In the genomic region with DNA sequence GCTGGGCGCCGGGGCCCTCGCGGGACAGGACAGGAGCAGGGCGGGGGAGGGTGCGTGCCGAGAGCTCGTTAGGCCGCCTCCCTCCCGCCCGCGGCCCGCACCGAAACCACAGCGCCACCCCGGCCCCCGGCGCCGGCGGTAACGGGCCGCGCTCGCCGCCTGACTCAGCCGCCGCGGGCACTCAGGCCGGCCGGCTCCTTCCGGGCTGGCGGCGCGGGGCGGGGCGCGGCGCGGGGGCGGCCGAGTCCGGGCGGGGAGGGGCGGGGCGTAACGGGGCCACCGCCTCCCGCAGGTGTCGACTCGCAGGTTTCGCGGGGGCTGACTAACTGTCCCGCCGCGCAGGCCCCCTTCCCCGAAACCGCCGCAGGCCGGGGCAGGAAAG, we compare ENCODE assay signal across 1 cellular context.
TF ChIP-seq lines count a peak whose summit lies in the region.

A gene with protein sequence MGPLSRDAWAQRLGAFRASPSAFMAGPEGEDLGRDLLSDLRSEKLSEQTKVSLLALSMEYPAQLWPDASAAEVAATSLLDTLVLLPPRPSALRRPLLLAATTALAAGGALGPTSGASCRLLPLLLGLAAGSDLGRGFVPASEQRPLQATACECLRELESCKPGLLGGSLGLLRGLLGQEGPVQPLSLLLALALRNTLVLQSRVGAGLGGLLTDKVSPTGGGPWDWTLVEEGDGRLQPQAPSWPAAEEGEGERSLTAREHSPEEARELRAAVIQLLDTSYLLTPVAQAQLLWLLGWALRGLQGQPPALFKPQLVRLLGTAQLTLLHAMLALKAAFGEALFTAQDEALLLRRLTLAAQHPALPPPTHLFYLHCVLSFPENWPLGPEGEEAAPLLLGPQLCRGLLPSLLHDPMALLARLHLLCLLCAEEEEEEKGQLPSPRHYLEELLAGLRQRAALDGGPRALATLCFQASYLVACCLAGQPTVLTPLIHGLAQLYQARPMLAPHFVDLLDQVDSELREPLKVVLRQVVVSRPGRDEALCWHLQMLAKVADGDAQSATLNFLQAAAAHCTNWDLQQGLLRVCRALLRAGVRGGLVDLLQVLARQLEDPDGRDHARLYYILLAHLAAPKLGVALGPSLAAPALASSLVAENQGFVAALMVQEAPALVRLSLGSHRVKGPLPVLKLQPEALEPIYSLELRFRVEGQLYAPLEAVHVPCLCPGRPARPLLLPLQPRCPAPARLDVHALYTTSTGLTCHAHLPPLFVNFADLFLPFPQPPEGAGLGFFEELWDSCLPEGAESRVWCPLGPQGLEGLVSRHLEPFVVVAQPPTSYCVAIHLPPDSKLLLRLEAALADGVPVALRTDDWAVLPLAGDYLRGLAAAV (minus strand): TSS at position 207 of the 382 bp plus-strand sequence. CDS start 385 bp downstream, outside the sequence.

TF ChIP-seq in SK-N-SH, 30 proteins besides CTCF, POLR2A, EP300 and RAD21 (continued from another document):
- TF ChIP-seq, protein P1, sequence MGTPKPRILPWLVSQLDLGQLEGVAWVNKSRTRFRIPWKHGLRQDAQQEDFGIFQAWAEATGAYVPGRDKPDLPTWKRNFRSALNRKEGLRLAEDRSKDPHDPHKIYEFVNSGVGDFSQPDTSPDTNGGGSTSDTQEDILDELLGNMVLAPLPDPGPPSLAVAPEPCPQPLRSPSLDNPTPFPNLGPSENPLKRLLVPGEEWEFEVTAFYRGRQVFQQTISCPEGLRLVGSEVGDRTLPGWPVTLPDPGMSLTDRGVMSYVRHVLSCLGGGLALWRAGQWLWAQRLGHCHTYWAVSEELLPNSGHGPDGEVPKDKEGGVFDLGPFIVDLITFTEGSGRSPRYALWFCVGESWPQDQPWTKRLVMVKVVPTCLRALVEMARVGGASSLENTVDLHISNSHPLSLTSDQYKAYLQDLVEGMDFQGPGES (IDR thresholded peaks at IDR 0.05; ENCODE audit: low read depth, low read length) = no peak
- TF ChIP-seq, protein P2, sequence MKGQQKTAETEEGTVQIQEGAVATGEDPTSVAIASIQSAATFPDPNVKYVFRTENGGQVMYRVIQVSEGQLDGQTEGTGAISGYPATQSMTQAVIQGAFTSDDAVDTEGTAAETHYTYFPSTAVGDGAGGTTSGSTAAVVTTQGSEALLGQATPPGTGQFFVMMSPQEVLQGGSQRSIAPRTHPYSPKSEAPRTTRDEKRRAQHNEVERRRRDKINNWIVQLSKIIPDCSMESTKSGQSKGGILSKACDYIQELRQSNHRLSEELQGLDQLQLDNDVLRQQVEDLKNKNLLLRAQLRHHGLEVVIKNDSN (IDR thresholded peaks at IDR 0.05; ENCODE audit: borderline replicate concordance, low read depth) = no peak
- TF ChIP-seq GABPA (IDR thresholded peaks at IDR 0.05; ENCODE audit: low read depth) (no peak), ELF1 (IDR thresholded peaks at IDR 0.05) (no peak), NRF1 (IDR thresholded peaks at IDR 0.05; ENCODE audit: low read depth, low read length) (no peak)
- TF ChIP-seq, protein P3, sequence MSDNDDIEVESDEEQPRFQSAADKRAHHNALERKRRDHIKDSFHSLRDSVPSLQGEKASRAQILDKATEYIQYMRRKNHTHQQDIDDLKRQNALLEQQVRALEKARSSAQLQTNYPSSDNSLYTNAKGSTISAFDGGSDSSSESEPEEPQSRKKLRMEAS (IDR thresholded peaks at IDR 0.05; ENCODE audit: low read depth) = no peak
TF ChIP-seq in SK-N-SH: peak in this region for 0.
